In genomic region chr9:79254900-79255651, GRCh38 we compare ENCODE assay signal across 14 cellular contexts.
A peak's percentile ranks its signal among the peaks of the same experiment; 100 is the strongest.
DNase-seq lines count a peak whose midpoint lies in the region; ATAC-seq and TF ChIP-seq lines count a peak whose summit lies in the region.
"Had no signal": no experiment of that assay in that cellular context is flagged by ENCODE, and none has a peak within 500 bp of the region (broad histone marks: within the 10 kb centered on the region; RNA-seq: fewer than 3 reads in every experiment).

No MANE protein-coding gene starts in this region.

- POLR2A ChIA-PET in HEK293 (lab: Yijun Ruan, JAX): interaction anchor here (0.5 to 2.7 kb wide), 6 partner anchors 9 to 430 kb away, joined by 3 to 43 read pairs (median 7); partner anchors contain the start of gene TLE4
- POLR2A ChIA-PET in OCI-LY7 (lab: Charles Lee): no interaction called here

- H4K20me1 ChIP-seq in OCI-LY7 (ENCODE audit: insufficient read depth, low read length): no peaks in the 10 kb centered on the region

- no peak overlapping the region for H2AFZ ChIP-seq in OCI-LY7 (ENCODE audit: low read length)

- H3K9me2 ChIP-seq in OCI-LY7 (ENCODE audit: insufficient read depth, low read length): no peaks in the 10 kb centered on the region

- H3K27ac ChIP-seq in HEK293 (ENCODE audit: extremely low read depth, low read depth, low read length) (no peak overlapping the region), OCI-LY7 (ENCODE audit: low read depth, low read length, poor library complexity, severe bottlenecking) (no peak overlapping the region), foreskin keratinocyte (no peak overlapping the region), coronary artery (no peak overlapping the region), Peyer's patch (no peak overlapping the region)
- H3K27ac ChIP-seq: SK-N-MC had no signal

- H3K27me3 ChIP-seq in foreskin keratinocyte (peaks cover 53% of the 10 kb centered on the region), Peyer's patch (no peaks in the 10 kb centered on the region)

- CTCF ChIA-PET in HEK293 (lab: Yijun Ruan, JAX): interaction anchor here (0.6 to 2.7 kb wide), 14 partner anchors 11 to 946 kb away, joined by 3 to 21 read pairs (median 3); no protein-coding TSS in a partner anchor
- CTCF ChIA-PET in OCI-LY7 (lab: Charles Lee; ENCODE audit: unreplicated experiment): no interaction called here

- TF ChIP-seq POLR2A in Peyer's patch (IDR thresholded peaks at IDR 0.05): no peak

- intact Hi-C loops in OCI-LY7 (cut with micrococcal nuclease; ENCODE audit: unreplicated experiment): no loop called here

- TF ChIP-seq CTCF in AG10803 (conservative IDR thresholded peaks at IDR 0.05; ENCODE audit: low read length) (0 out of 2 replicates have a peak, but pooled peaks have one; percentile 5), HEK293 (tag by site-specific recombination; IDR thresholded peaks at IDR 0.05) (peak; percentile 45), OCI-LY7 (conservative IDR thresholded peaks at IDR 0.05; ENCODE audit: low read length) (peak; percentile 24; the same call in 1 of the 2 replicates), foreskin keratinocyte (conservative IDR thresholded peaks at IDR 0.05) (peak; percentile 35), coronary artery (IDR thresholded peaks at IDR 0.05) (no peak), Peyer's patch (IDR thresholded peaks at IDR 0.05) (no peak)

- H3K4me3 ChIP-seq in AG10803 (ENCODE audit: low read length): no peak overlapping the region
- H3K4me3 ChIP-seq in HEK293 (ENCODE audit: low read depth, low read length): no peak overlapping the region
- H3K4me3 ChIP-seq in OCI-LY7 (ENCODE audit: low read depth, low read length, poor library complexity, severe bottlenecking): no peak overlapping the region
- H3K4me3 ChIP-seq in coronary artery: no peak overlapping the region
- no peak overlapping the region for H3K4me3 ChIP-seq in Peyer's patch
- H3K4me3 ChIP-seq: lung, SK-N-MC had no signal

- DNase-seq in AG10803 (ENCODE audit: low read depth) (no peak), OCI-LY7 (ENCODE audit: low spot score) (no peak), foreskin keratinocyte (no peak), coronary artery (ENCODE audit: low spot score) (no peak), Peyer's patch (no peak), DMS153 (lab: John Stamatoyannopoulos, UW) (no peak)
- DNase-seq: activated CD4-positive, alpha-beta T cell treated with anti-CD3 and anti-CD28 coated beads for 48 hours; activated naive CD8-positive, alpha-beta T cell treated with anti-CD3 and anti-CD28 coated beads for 36 hours; CD8-positive, alpha-beta T cell; NCI-H1417 treated with DMSO at 0.1 percent for 48 hours had no signal

- H3K9me3 ChIP-seq in HEK293 (ENCODE audit: control insufficient read depth, insufficient read depth, low read depth, low read length) (no peaks in the 10 kb centered on the region), OCI-LY7 (ENCODE audit: low read length) (no peaks in the 10 kb centered on the region), Peyer's patch (no peaks in the 10 kb centered on the region)

- H3K79me2 ChIP-seq in OCI-LY7 (ENCODE audit: insufficient read depth, low read depth, low read length): no peaks in the 10 kb centered on the region

- BruUV-seq in OCI-LY7 (replicated peaks; lab: Mats Ljungman, UMichigan): no TSS peak

- H3K4me1 ChIP-seq in HEK293 (ENCODE audit: control insufficient read depth, insufficient read depth, low read length) (no peaks in the 10 kb centered on the region), OCI-LY7 (ENCODE audit: insufficient read depth, low read length, poor library complexity, severe bottlenecking) (no peaks in the 10 kb centered on the region), foreskin keratinocyte (peaks cover 5% of the 10 kb centered on the region), Peyer's patch (no peaks in the 10 kb centered on the region)

- ATAC-seq in foreskin keratinocyte (no peak), HG02610 (IDR thresholded peaks at IDR 0.05; ENCODE audit: unreplicated experiment) (no peak)
- ATAC-seq: CD8-positive, alpha-beta T cell had no signal

- H3K36me3 ChIP-seq in HEK293 (ENCODE audit: control insufficient read depth in 2 of 2, insufficient read depth in 1 of 2, low read length in 2 of 2) (no peaks in the 10 kb centered on the region), OCI-LY7 (ENCODE audit: insufficient read depth, low read length) (no peaks in the 10 kb centered on the region), Peyer's patch (no peaks in the 10 kb centered on the region)

- H3K4me2 ChIP-seq in OCI-LY7 (ENCODE audit: low read length): no peak overlapping the region

TF ChIP-seq in HEK293, 187 proteins besides CTCF, POLR2A, EP300 and RAD21:
- TF ChIP-seq WT1 (tag by site-specific recombination; IDR thresholded peaks at IDR 0.05): no peak
- peak; percentile 95 for TF ChIP-seq TRIM28 (IDR thresholded peaks at IDR 0.05; ENCODE audit: borderline replicate concordance, low read length)

Comparison
In these comparisons a context has a peak if more than half of its experiments do, and no peak if none do; other contexts are left out.
1. CTCF ChIP-seq: peak in AG10803 (single experiment), HEK293 (single experiment), OCI-LY7 (single experiment) and foreskin keratinocyte (single experiment); none in coronary artery (single experiment) and Peyer's patch (0 of 6).